In genomic region chr9:22111871-22112247, GRCh38 we compare ENCODE assay signal across 16 cellular contexts.
DNase-seq lines count a peak whose midpoint lies in the region; ATAC-seq and TF ChIP-seq lines count a peak whose summit lies in the region.
"Had no signal": no experiment of that assay in that cellular context is flagged by ENCODE, and none has a peak within 500 bp of the region (broad histone marks: within the 10 kb centered on the region; RNA-seq: fewer than 3 reads in every experiment).

No MANE protein-coding gene starts in this region.

- no peaks in the 10 kb centered on the region for H3K27me3 ChIP-seq in osteoblast (ENCODE audit: insufficient read depth, low read length)

- H3K27ac ChIP-seq in osteoblast (ENCODE audit: low read depth, low read length): peak overlapping the region; percentile 85
- H3K27ac ChIP-seq in caudate nucleus (ENCODE audit: low read depth, low read length): no peak overlapping the region
- H3K27ac ChIP-seq: PC-9 had no signal

- peak overlapping the region; percentile 30 for H3K4me2 ChIP-seq in osteoblast (ENCODE audit: insufficient read depth, low read length)
- H3K4me2 ChIP-seq: PC-9 had no signal

- peak; percentile 70 for DNase-seq in EL
- peak; percentile 79 for DNase-seq in fibroblast of peridontal ligament (ENCODE audit: extremely low read depth)
- DNase-seq in osteoblast (ENCODE audit: insufficient read length, low spot score, missing footprints): peak; percentile 79
- no peak for DNase-seq in stimulated activated CD8-positive, alpha-beta memory T cell treated with anti-CD3 and anti-CD28 coated beads, Interleukin-4, amount 100 ng/mL, for 48 hours
- DNase-seq in caudate nucleus (lab: John Stamatoyannopoulos, UW): no peak
- DNase-seq: activated effector memory CD4-positive, alpha-beta T cell treated with Interleukin-2 at 50 U/mL for 16 hours; AML-193; hippocampal formation; NCI-H1105; NCI-H345; PC-9; stimulated activated naive B cell treated with anti-CD40 and anti-IgM and Interleukin-4, amounts not matched to agents 10 μg/mL and 1 μg/mL and 100 μg/mL, for 72 hours; SW 1271 had no signal

- H3K36me3 ChIP-seq in osteoblast (ENCODE audit: insufficient read depth, low read length): no peaks in the 10 kb centered on the region

- H4K20me1 ChIP-seq in osteoblast (ENCODE audit: insufficient read depth, low read length): no peaks in the 10 kb centered on the region

- H3K79me2 ChIP-seq in osteoblast (ENCODE audit: insufficient read depth, low read length): no peaks in the 10 kb centered on the region

- H3K4me3 ChIP-seq in osteoblast (ENCODE audit: insufficient read depth, low read length): no peak overlapping the region
- H3K4me3 ChIP-seq: PC-9 had no signal

- peaks cover 24% of the 10 kb centered on the region for H3K4me1 ChIP-seq in osteoblast (ENCODE audit: insufficient read depth, low read length)

- no peak for TF ChIP-seq CTCF in osteoblast (IDR thresholded peaks at IDR 0.05; ENCODE audit: extremely low read depth, low read depth, low read length)

- no peaks in the 10 kb centered on the region for H3K9me3 ChIP-seq in osteoblast (ENCODE audit: low read depth, low read length)

- no peak overlapping the region for H2AFZ ChIP-seq in osteoblast (ENCODE audit: low read length)
- H2AFZ ChIP-seq: PC-9 had no signal

- ATAC-seq in SK-N-SH treated with all-trans-retinoic acid at 6 μM for 48 hours: peak; percentile 54; the same call in 2 of the 3 replicates
- no peak for ATAC-seq in GM19023 (IDR thresholded peaks at IDR 0.05; ENCODE audit: unreplicated experiment)
- no peak for ATAC-seq in GM21723 (IDR thresholded peaks at IDR 0.05; ENCODE audit: unreplicated experiment)
- ATAC-seq: stimulated activated naive B cell treated with anti-CD40 and anti-IgM and Interleukin-4, amounts not matched to agents 10 μg/mL and 1 μg/mL and 100 μg/mL, for 72 hours had no signal

TF ChIP-seq in SK-N-SH treated with all-trans-retinoic acid at 6 μM for 48 hours, 23 proteins besides CTCF, POLR2A, EP300 and RAD21:
- TF ChIP-seq ARNTL (CRISPR knock-in tag; IDR thresholded peaks at IDR 0.05; ENCODE audit: borderline replicate concordance, low read depth) (no peak), BACH2 (CRISPR knock-in tag; IDR thresholded peaks at IDR 0.05; ENCODE audit: borderline replicate concordance) (no peak), GLIS3 (CRISPR knock-in tag; IDR thresholded peaks at IDR 0.05) (no peak), ZNF565 (CRISPR knock-in tag; conservative IDR thresholded peaks at IDR 0.05; ENCODE audit: low read depth) (no peak), TOX (CRISPR knock-in tag; IDR thresholded peaks at IDR 0.05; ENCODE audit: borderline replicate concordance) (no peak), ISL1 (CRISPR knock-in tag; IDR thresholded peaks at IDR 0.05) (no peak), ZFP3 (CRISPR knock-in tag; IDR thresholded peaks at IDR 0.05) (no peak), ZC3H10 (CRISPR knock-in tag; IDR thresholded peaks at IDR 0.05) (no peak), ESRRG (CRISPR knock-in tag; IDR thresholded peaks at IDR 0.05) (no peak), RARB (CRISPR knock-in tag; IDR thresholded peaks at IDR 0.05) (no peak), CSDC2 (CRISPR knock-in tag; IDR thresholded peaks at IDR 0.05) (no peak), ZNF8 (CRISPR knock-in tag; IDR thresholded peaks at IDR 0.05) (no peak), CREB5 (CRISPR knock-in tag; IDR thresholded peaks at IDR 0.05; ENCODE audit: low read depth) (no peak), PPARA (CRISPR knock-in tag; IDR thresholded peaks at IDR 0.05; ENCODE audit: borderline replicate concordance) (no peak), ZNF70 (CRISPR knock-in tag; IDR thresholded peaks at IDR 0.05) (no peak)
- TF ChIP-seq, protein P1, sequence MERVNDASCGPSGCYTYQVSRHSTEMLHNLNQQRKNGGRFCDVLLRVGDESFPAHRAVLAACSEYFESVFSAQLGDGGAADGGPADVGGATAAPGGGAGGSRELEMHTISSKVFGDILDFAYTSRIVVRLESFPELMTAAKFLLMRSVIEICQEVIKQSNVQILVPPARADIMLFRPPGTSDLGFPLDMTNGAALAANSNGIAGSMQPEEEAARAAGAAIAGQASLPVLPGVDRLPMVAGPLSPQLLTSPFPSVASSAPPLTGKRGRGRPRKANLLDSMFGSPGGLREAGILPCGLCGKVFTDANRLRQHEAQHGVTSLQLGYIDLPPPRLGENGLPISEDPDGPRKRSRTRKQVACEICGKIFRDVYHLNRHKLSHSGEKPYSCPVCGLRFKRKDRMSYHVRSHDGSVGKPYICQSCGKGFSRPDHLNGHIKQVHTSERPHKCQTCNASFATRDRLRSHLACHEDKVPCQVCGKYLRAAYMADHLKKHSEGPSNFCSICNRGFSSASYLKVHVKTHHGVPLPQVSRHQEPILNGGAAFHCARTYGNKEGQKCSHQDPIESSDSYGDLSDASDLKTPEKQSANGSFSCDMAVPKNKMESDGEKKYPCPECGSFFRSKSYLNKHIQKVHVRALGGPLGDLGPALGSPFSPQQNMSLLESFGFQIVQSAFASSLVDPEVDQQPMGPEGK (CRISPR knock-in tag; IDR thresholded peaks at IDR 0.05; ENCODE audit: borderline replicate concordance): no peak
- TF ChIP-seq, protein P2, sequence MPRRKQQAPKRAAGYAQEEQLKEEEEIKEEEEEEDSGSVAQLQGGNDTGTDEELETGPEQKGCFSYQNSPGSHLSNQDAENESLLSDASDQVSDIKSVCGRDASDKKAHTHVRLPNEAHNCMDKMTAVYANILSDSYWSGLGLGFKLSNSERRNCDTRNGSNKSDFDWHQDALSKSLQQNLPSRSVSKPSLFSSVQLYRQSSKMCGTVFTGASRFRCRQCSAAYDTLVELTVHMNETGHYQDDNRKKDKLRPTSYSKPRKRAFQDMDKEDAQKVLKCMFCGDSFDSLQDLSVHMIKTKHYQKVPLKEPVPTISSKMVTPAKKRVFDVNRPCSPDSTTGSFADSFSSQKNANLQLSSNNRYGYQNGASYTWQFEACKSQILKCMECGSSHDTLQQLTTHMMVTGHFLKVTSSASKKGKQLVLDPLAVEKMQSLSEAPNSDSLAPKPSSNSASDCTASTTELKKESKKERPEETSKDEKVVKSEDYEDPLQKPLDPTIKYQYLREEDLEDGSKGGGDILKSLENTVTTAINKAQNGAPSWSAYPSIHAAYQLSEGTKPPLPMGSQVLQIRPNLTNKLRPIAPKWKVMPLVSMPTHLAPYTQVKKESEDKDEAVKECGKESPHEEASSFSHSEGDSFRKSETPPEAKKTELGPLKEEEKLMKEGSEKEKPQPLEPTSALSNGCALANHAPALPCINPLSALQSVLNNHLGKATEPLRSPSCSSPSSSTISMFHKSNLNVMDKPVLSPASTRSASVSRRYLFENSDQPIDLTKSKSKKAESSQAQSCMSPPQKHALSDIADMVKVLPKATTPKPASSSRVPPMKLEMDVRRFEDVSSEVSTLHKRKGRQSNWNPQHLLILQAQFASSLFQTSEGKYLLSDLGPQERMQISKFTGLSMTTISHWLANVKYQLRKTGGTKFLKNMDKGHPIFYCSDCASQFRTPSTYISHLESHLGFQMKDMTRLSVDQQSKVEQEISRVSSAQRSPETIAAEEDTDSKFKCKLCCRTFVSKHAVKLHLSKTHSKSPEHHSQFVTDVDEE (CRISPR knock-in tag; IDR thresholded peaks at IDR 0.05): no peak

Comparison
In these comparisons a context has a peak if more than half of its experiments do, and no peak if none do; other contexts are left out.
1. DNase-seq: peak in EL (single experiment), fibroblast of peridontal ligament (single experiment) and osteoblast (single experiment); none in stimulated activated CD8-positive, alpha-beta memory T cell treated with anti-CD3 and anti-CD28 coated beads, Interleukin-4, amount 100 ng/mL, for 48 hours (single experiment) and caudate nucleus (0 of 61).